Comparison of ENCODE assay signal across 1 cellular context in genomic region chr22:28920757-28921584, GRCh38.
TF ChIP-seq lines count a peak whose summit lies in the region.

No MANE protein-coding gene starts in this region.

TF ChIP-seq in HepG2, 621 proteins besides CTCF, POLR2A, EP300 and RAD21 (continued from another document and continues in another):
- TF ChIP-seq ZNF138 (CRISPR knock-in tag; IDR thresholded peaks at IDR 0.05; ENCODE audit: low read depth), result 0 out of 2 replicates have a peak, but pooled peaks have one; percentile 60
- peak; percentile 66 for TF ChIP-seq RFXAP (CRISPR knock-in tag; IDR thresholded peaks at IDR 0.05; ENCODE audit: borderline replicate concordance)
- TF ChIP-seq ZNF609 (CRISPR knock-in tag; IDR thresholded peaks at IDR 0.05; ENCODE audit: borderline replicate concordance), result peak; percentile 78; the same call in 1 of the 2 replicates
- no peak for TF ChIP-seq KIAA2018 (CRISPR knock-in tag; IDR thresholded peaks at IDR 0.05; ENCODE audit: borderline replicate concordance)
- peak; percentile 88 for TF ChIP-seq REPIN1 (CRISPR knock-in tag; IDR thresholded peaks at IDR 0.05; ENCODE audit: borderline replicate concordance, low read depth)
- TF ChIP-seq ZSCAN9 (CRISPR knock-in tag; IDR thresholded peaks at IDR 0.05; ENCODE audit: borderline replicate concordance), result no peak
- no peak for TF ChIP-seq SAFB2 (CRISPR knock-in tag; IDR thresholded peaks at IDR 0.05; ENCODE audit: borderline replicate concordance, low read depth)
- peak; percentile 81 for TF ChIP-seq RXRB (CRISPR knock-in tag; IDR thresholded peaks at IDR 0.05; ENCODE audit: borderline replicate concordance)
- TF ChIP-seq SOX5 (CRISPR knock-in tag; IDR thresholded peaks at IDR 0.05; ENCODE audit: borderline replicate concordance), result peak; percentile 97
- 0 out of 2 replicates have a peak, but pooled peaks have one; percentile 22 for TF ChIP-seq ZNF614 (CRISPR knock-in tag; IDR thresholded peaks at IDR 0.05; ENCODE audit: borderline replicate concordance)
- TF ChIP-seq SMAD3 (CRISPR knock-in tag; IDR thresholded peaks at IDR 0.05), result peak; percentile 21; the same call in 1 of the 2 replicates
- no peak for TF ChIP-seq ZNF549 (CRISPR knock-in tag; IDR thresholded peaks at IDR 0.05)
- peak; percentile 82 for TF ChIP-seq RNF2 (conservative IDR thresholded peaks at IDR 0.05; ENCODE audit: low read depth)
- TF ChIP-seq ZNF589 (CRISPR knock-in tag; conservative IDR thresholded peaks at IDR 0.05), result no peak
- peak; percentile 55; the same call in 1 of the 2 replicates for TF ChIP-seq SNAPC4 (CRISPR knock-in tag; IDR thresholded peaks at IDR 0.05)
- peak; percentile 84 for TF ChIP-seq YEATS4 (CRISPR knock-in tag; IDR thresholded peaks at IDR 0.05; ENCODE audit: borderline replicate concordance)
- TF ChIP-seq ZMAT3 (CRISPR knock-in tag; conservative IDR thresholded peaks at IDR 0.05), result 0 out of 2 replicates have a peak, but pooled peaks have one; percentile 33
- peak; percentile 69; the same call in 1 of the 2 replicates for TF ChIP-seq HNRNPL (IDR thresholded peaks at IDR 0.05; ENCODE audit: low read depth, low read length)
- no peak for TF ChIP-seq ZNF3 (CRISPR knock-in tag; IDR thresholded peaks at IDR 0.05)
- peak; percentile 39; the same call in 1 of the 2 replicates for TF ChIP-seq ZNF263 (CRISPR knock-in tag; IDR thresholded peaks at IDR 0.05)
- no peak for TF ChIP-seq ZNF317 (CRISPR knock-in tag; IDR thresholded peaks at IDR 0.05)
- 0 out of 2 replicates have a peak, but pooled peaks have one; percentile 33 for TF ChIP-seq ZNF335 (CRISPR knock-in tag; IDR thresholded peaks at IDR 0.05)
- TF ChIP-seq KLF12 (CRISPR knock-in tag; IDR thresholded peaks at IDR 0.05; ENCODE audit: borderline replicate concordance), result 0 out of 2 replicates have a peak, but pooled peaks have one; percentile 51
- TF ChIP-seq STAT6 (CRISPR knock-in tag; IDR thresholded peaks at IDR 0.05; ENCODE audit: borderline replicate concordance), result peak; percentile 74; the same call in 1 of the 2 replicates
- 0 out of 2 replicates have a peak, but pooled peaks have one; percentile 54 for TF ChIP-seq TGIF2 (CRISPR knock-in tag; IDR thresholded peaks at IDR 0.05)
- TF ChIP-seq ZNF556 (CRISPR knock-in tag; IDR thresholded peaks at IDR 0.05; ENCODE audit: borderline replicate concordance), result no peak
- TF ChIP-seq HMG20A (CRISPR knock-in tag; IDR thresholded peaks at IDR 0.05; ENCODE audit: borderline replicate concordance), result peak; percentile 83
- TF ChIP-seq NAIF1 (CRISPR knock-in tag; IDR thresholded peaks at IDR 0.05; ENCODE audit: borderline replicate concordance), result peak; percentile 60; the same call in 1 of the 2 replicates
- no peak for TF ChIP-seq GZF1 (CRISPR knock-in tag; IDR thresholded peaks at IDR 0.05)
- TF ChIP-seq NCOA5 (CRISPR knock-in tag; IDR thresholded peaks at IDR 0.05), result no peak
- TF ChIP-seq SNAPC5 (CRISPR knock-in tag; IDR thresholded peaks at IDR 0.05; ENCODE audit: borderline replicate concordance), result 0 out of 2 replicates have a peak, but pooled peaks have one; percentile 58
- TF ChIP-seq ZBTB46 (CRISPR knock-in tag; IDR thresholded peaks at IDR 0.05; ENCODE audit: borderline replicate concordance), result no peak
- TF ChIP-seq ZNF143 (CRISPR knock-in tag; IDR thresholded peaks at IDR 0.05), result no peak; the same call in 1 of the 2 replicates
- peak; percentile 44; the same call in 1 of the 2 replicates for TF ChIP-seq KAT7 (CRISPR knock-in tag; IDR thresholded peaks at IDR 0.05; ENCODE audit: borderline replicate concordance)
- peak; percentile 60; the same call in 1 of the 2 replicates for TF ChIP-seq HOXA3 (CRISPR knock-in tag; IDR thresholded peaks at IDR 0.05)
- TF ChIP-seq ZSCAN12 (CRISPR knock-in tag; IDR thresholded peaks at IDR 0.05), result no peak
